ENCODE assay signal across 20 cellular contexts in the genomic region with DNA sequence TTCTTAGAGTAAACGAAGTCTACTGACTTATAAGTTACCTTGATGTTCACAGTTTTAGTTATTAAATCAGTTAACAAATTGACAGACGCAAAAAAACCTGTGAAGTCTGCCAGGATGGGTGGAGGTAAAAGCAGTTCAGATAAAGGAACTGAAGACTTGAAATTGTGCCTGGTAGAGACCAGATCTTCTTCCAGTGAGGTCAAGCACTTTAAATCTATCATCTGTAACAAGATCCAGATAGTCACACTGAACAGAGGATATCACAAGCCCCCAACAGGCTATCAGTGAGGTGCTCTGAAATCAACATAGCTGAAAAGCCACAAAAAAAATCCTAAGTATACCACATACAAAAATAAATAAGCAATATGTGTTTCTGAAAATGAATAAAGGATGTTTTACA. TPM values are rescaled to one million over a fixed set of nuclear protein-coding genes. Genes with fewer than 3 reads are reported as not detected.
DNase-seq lines count a peak whose midpoint lies in the region; ATAC-seq and TF ChIP-seq lines count a peak whose summit lies in the region.
"Had no signal": no experiment of that assay in that cellular context is flagged by ENCODE, and none has a peak within 500 bp of the region (broad histone marks: within the 10 kb centered on the region; RNA-seq: fewer than 3 reads in every experiment).

No MANE protein-coding gene starts in this region.

- H3K27ac ChIP-seq in HCT116 (ENCODE audit: low read depth, low read length): peak overlapping the region; percentile 64
- no peak overlapping the region for H3K27ac ChIP-seq in PC-9
- peak overlapping the region; percentile 71 for H3K27ac ChIP-seq in mesodermal cell (ENCODE audit: low read depth, low read length, severe bottlenecking)
- peak overlapping the region; percentile 57 for H3K27ac ChIP-seq in smooth muscle cell (ENCODE audit: low read depth)
- no peak overlapping the region for H3K27ac ChIP-seq in SK-N-SH (ENCODE audit: low read depth in 2 of 2, low read length in 1 of 2)

- H3F3A ChIP-seq in PC-9 (ENCODE audit: insufficient read depth, low read depth) (no peaks in the 10 kb centered on the region), smooth muscle cell (ENCODE audit: low read depth) (peaks cover 6% of the 10 kb centered on the region), SK-N-SH (replicated peaks; ENCODE audit: insufficient read depth) (no peaks in the 10 kb centered on the region)

- H3K4me3 ChIP-seq in HCT116 (replicated peaks in 1 of 2; ENCODE audit: low read depth in 1 of 2, low read length in 2 of 2) (peak overlapping the region in 1 of 2 experiments; percentile 39; a peak in 2 of 4 replicates), PC-9 (no peak overlapping the region), mesodermal cell (ENCODE audit: extremely low read depth, insufficient read depth, low read length, poor library complexity, severe bottlenecking) (no peak overlapping the region), smooth muscle cell (no peak overlapping the region), SK-N-SH (ENCODE audit: low read depth in 2 of 2, low read length in 1 of 2) (no peak overlapping the region)
- H3K4me3 ChIP-seq: K562 had no signal

- H3K27me3 ChIP-seq in HCT116 (ENCODE audit: insufficient read depth, low read length) (no peaks in the 10 kb centered on the region), PC-9 (ENCODE audit: insufficient read depth, low read depth) (no peaks in the 10 kb centered on the region), smooth muscle cell (ENCODE audit: low read depth) (no peaks in the 10 kb centered on the region), SK-N-SH (ENCODE audit: insufficient read depth) (peaks cover 8% of the 10 kb centered on the region; the same call in 1 of the 2 replicates)

- H2AFZ ChIP-seq in HCT116 (ENCODE audit: low read depth, low read length, poor library complexity, severe bottlenecking) (peak overlapping the region; percentile 90), PC-9 (no peak overlapping the region), smooth muscle cell (ENCODE audit: low read depth) (no peak overlapping the region), SK-N-SH (ENCODE audit: low read depth) (no peak overlapping the region)

- POLR2A ChIA-PET in HCT116 (lab: Charles Lee): no interaction called here
- POLR2A ChIA-PET in PC-9 (lab: Charles Lee; ENCODE audit: unreplicated experiment): no interaction called here
- POLR2A ChIA-PET in SK-N-SH (lab: Yijun Ruan, JAX): no interaction called here

- H3K9me2 ChIP-seq in HCT116 (ENCODE audit: insufficient read depth) (no peaks in the 10 kb centered on the region), PC-9 (ENCODE audit: insufficient read depth) (no peaks in the 10 kb centered on the region), SK-N-SH (no peaks in the 10 kb centered on the region)

- RAD21 ChIA-PET in HCT116 (lab: Charles Lee; ENCODE audit: low non-redundant PET in 1 of 2, low total read pairs in 2 of 2, uncharacterized antibody in 2 of 2, unreplicated experiment in 2 of 2): no interaction called here

- DNase-seq in HCT116 (ENCODE audit: low read depth, low spot score): no peak
- no peak for DNase-seq in PC-9
- DNase-seq in smooth muscle cell (lab: John Stamatoyannopoulos, UW; ENCODE audit: unreplicated experiment): no peak
- DNase-seq in NCI-H146 (lab: John Stamatoyannopoulos, UW): no peak
- DNase-seq in SK-N-SH: no peak
- DNase-seq: CD8-positive, alpha-beta T cell; EL; H7; NCI-H1092; NCI-H1694; NCI-H2171; NCI-H82; SHP77 had no signal

- no peak for TF ChIP-seq RAD21 in HCT116 (IDR thresholded peaks at IDR 0.05; ENCODE audit: low read depth)
- TF ChIP-seq RAD21 in SK-N-SH (IDR thresholded peaks at IDR 0.05; ENCODE audit: low read length): no peak

- BruUV-seq in HCT116 (replicated peaks; lab: Mats Ljungman, UMichigan): no TSS peak
- BruUV-seq in PC-9 (replicated peaks; lab: Mats Ljungman, UMichigan): no TSS peak

- H3K4me2 ChIP-seq in HCT116 (ENCODE audit: low read length) (peak overlapping the region; percentile 63), PC-9 (peak overlapping the region; percentile 28; the same call in 1 of the 2 replicates), smooth muscle cell (peak overlapping the region; percentile 70), SK-N-SH (no peak overlapping the region)

- TF ChIP-seq CTCF in HCT116 (IDR thresholded peaks at IDR 0.05 in 2 of 3, conservative IDR thresholded peaks at IDR 0.05 in 1 of 3; ENCODE audit: borderline replicate concordance in 1 of 3, insufficient read depth in 1 of 3, low read depth in 2 of 3, low read length in 2 of 3) (no peak), PC-9 (conservative IDR thresholded peaks at IDR 0.05) (no peak), smooth muscle cell (IDR thresholded peaks at IDR 0.05; ENCODE audit: borderline replicate concordance, insufficient read depth, poor library complexity, severe bottlenecking) (no peak), SK-N-SH (IDR thresholded peaks at IDR 0.05) (no peak)

- ATAC-seq in HCT116 (peak; percentile 42), GM18511 (IDR thresholded peaks at IDR 0.05; ENCODE audit: unreplicated experiment) (no peak)
- ATAC-seq: CD8-positive, alpha-beta T cell; K562 had no signal

- no peak for TF ChIP-seq EP300 in SK-N-SH (IDR thresholded peaks at IDR 0.05; ENCODE audit: borderline replicate concordance in 1 of 2, low read depth in 1 of 2, low read length in 1 of 2)

- no peak for TF ChIP-seq POLR2A in HCT116 (IDR thresholded peaks at IDR 0.05; ENCODE audit: borderline replicate concordance, extremely low read depth, insufficient read depth, insufficient read length)

- H3K79me2 ChIP-seq in HCT116 (ENCODE audit: insufficient read depth, low read length) (no peaks in the 10 kb centered on the region), PC-9 (ENCODE audit: low read depth) (no peaks in the 10 kb centered on the region), smooth muscle cell (ENCODE audit: low read depth) (no peaks in the 10 kb centered on the region), SK-N-SH (ENCODE audit: insufficient read depth) (no peaks in the 10 kb centered on the region)

- WGBS in mesodermal cell (ENCODE audit: insufficient coverage in 2 of 2), 2 experiments: no CpG with 5 or more reads among the region's 2 CpGs
- 53% methylated on average over 2 of the region's 2 CpGs for WGBS in smooth muscle cell (ENCODE audit: low lambda C conversion rate)
- 3% methylated on average over 2 of the region's 2 CpGs for WGBS in SK-N-SH (ENCODE audit: low lambda C conversion rate)

- peak overlapping the region; percentile 36 for H3K9ac ChIP-seq in HCT116 (ENCODE audit: low read length)
- H3K9ac ChIP-seq in smooth muscle cell (ENCODE audit: low read depth): peak overlapping the region; percentile 43
- H3K9ac ChIP-seq in SK-N-SH: no peak overlapping the region

- H3K4me1 ChIP-seq in HCT116 (ENCODE audit: control insufficient read depth in 1 of 2, insufficient read depth in 2 of 2, low read length in 2 of 2) (peaks cover 49 to 54% of the 10 kb centered on the region in 2 experiments), PC-9 (replicated peaks; ENCODE audit: insufficient read depth) (peaks cover 18% of the 10 kb centered on the region), mesodermal cell (ENCODE audit: control insufficient read depth, insufficient read depth, low read length, poor library complexity, severe bottlenecking) (peaks cover 3% of the 10 kb centered on the region), smooth muscle cell (ENCODE audit: low read depth) (peaks cover 10% of the 10 kb centered on the region), SK-N-SH (ENCODE audit: control insufficient read depth in 1 of 2, insufficient read depth in 2 of 2, low read depth in 1 of 2, low read length in 1 of 2) (no peaks in the 10 kb centered on the region)

- H3K36me3 ChIP-seq in HCT116 (ENCODE audit: control insufficient read depth in 1 of 2, insufficient read depth in 2 of 2, low read length in 2 of 2): no peaks in the 10 kb centered on the region
- no peaks in the 10 kb centered on the region for H3K36me3 ChIP-seq in PC-9 (ENCODE audit: low read depth)
- H3K36me3 ChIP-seq in mesodermal cell (ENCODE audit: control insufficient read depth, insufficient read depth, low read length): no peaks in the 10 kb centered on the region
- no peaks in the 10 kb centered on the region for H3K36me3 ChIP-seq in smooth muscle cell (ENCODE audit: low read depth)
- H3K36me3 ChIP-seq in SK-N-SH (replicated peaks in 1 of 2; ENCODE audit: control insufficient read depth in 1 of 2, insufficient read depth in 2 of 2, low read length in 1 of 2): no peaks in the 10 kb centered on the region

- CTCF ChIA-PET in HCT116 (lab: Charles Lee): interaction anchor here (1.2 kb wide), 1 partner anchor 24 kb away, joined by 3 read pairs; no protein-coding TSS in a partner anchor
- CTCF ChIA-PET in PC-9 (lab: Charles Lee): no interaction called here
- CTCF ChIA-PET in SK-N-SH (lab: Yijun Ruan, JAX): interaction anchor here (1.0 kb wide), 1 partner anchor 14 kb away, joined by 3 read pairs; no protein-coding TSS in a partner anchor

- intact Hi-C loops in HCT116 (cut with micrococcal nuclease) (no loop called here), PC-9 (cut with micrococcal nuclease; ENCODE audit: unreplicated experiment) (no loop called here)

- no peaks in the 10 kb centered on the region for H3K9me3 ChIP-seq in HCT116 (ENCODE audit: control insufficient read depth in 1 of 2, insufficient read depth in 1 of 2, low read depth in 1 of 2, low read length in 2 of 2)
- H3K9me3 ChIP-seq in PC-9 (ENCODE audit: insufficient read depth, low read depth): no peaks in the 10 kb centered on the region
- H3K9me3 ChIP-seq in mesodermal cell (ENCODE audit: control insufficient read depth, low read length): no peaks in the 10 kb centered on the region
- H3K9me3 ChIP-seq in smooth muscle cell (replicated peaks; ENCODE audit: low read depth): no peaks in the 10 kb centered on the region
- H3K9me3 ChIP-seq in SK-N-SH: no peaks in the 10 kb centered on the region

- H4K20me1 ChIP-seq in HCT116 (ENCODE audit: insufficient read depth) (no peaks in the 10 kb centered on the region), PC-9 (ENCODE audit: insufficient read depth) (no peaks in the 10 kb centered on the region), smooth muscle cell (ENCODE audit: low read depth) (no peaks in the 10 kb centered on the region), SK-N-SH (ENCODE audit: insufficient read depth) (no peaks in the 10 kb centered on the region)

RNA-seq across cellular contexts. Expression of a gene that starts 23.6 kb away (rescaled TPM):
- 0.07 TPM for total RNA-seq in HCT116 (2021; ENCODE audit: unreplicated experiment)
- polyA plus RNA-seq in HCT116 (2012): 0.01 TPM in 1 of 2 replicates, not detected in the other
- not detected in 2 replicates for total RNA-seq in PC-9 (2021)
- polyA plus RNA-seq in mesodermal cell (2013, experiment 1 of 2): not detected
- polyA plus RNA-seq in mesodermal cell (2013, experiment 2 of 2): 0.05 TPM
- total RNA-seq in smooth muscle cell: 0.27 and 0.94 TPM in 2 replicates
- polyA plus RNA-seq in smooth muscle cell: not detected in 2 replicates
- polyA plus RNA-seq in SK-N-SH (2012; rRNA removed): not detected in 2 replicates
- not detected in 2 replicates for polyA plus RNA-seq in SK-N-SH (2012; cell fraction: cytosol; rRNA removed)
- not detected in 2 replicates for polyA plus RNA-seq in SK-N-SH (2012; cell fraction: nucleus; rRNA removed)
- total RNA-seq: CD8-positive, alpha-beta T cell; H7; HT1080; K562; M059J; NCI-H460 had no signal
- polyA plus RNA-seq: BJ, K562 had no signal

RNA-seq across cellular contexts. Expression of a gene that starts 47.4 kb away (rescaled TPM):
- total RNA-seq in HCT116 (2021; ENCODE audit: unreplicated experiment) (0.05 TPM), PC-9 (2021) (0.10 and 0.13 TPM in 2 replicates), smooth muscle cell (42.9 and 44.8 TPM in 2 replicates)
- polyA plus RNA-seq in HCT116 (2012): not detected in 2 replicates
- 0.04 TPM for polyA plus RNA-seq in mesodermal cell (2013, experiment 1 of 2)
- not detected for polyA plus RNA-seq in mesodermal cell (2013, experiment 2 of 2)
- polyA plus RNA-seq in smooth muscle cell (4.9 and 10.6 TPM in 2 replicates), SK-N-SH (2012; rRNA removed) (0.02 TPM in 1 of 2 replicates, not detected in the other)
- 0.01 TPM in 2 replicates for polyA plus RNA-seq in SK-N-SH (2012; cell fraction: cytosol; rRNA removed)
- polyA plus RNA-seq in SK-N-SH (2012; cell fraction: nucleus; rRNA removed): 0.01 TPM in 2 replicates
- total RNA-seq: CD8-positive, alpha-beta T cell; H7; HT1080; M059J; NCI-H460 had no signal
- polyA plus RNA-seq: BJ had no signal

Comparison
In these comparisons a context has a peak if more than half of its experiments do, and no peak if none do; other contexts are left out.
1. H3K27ac ChIP-seq: peak in HCT116 (single experiment), mesodermal cell (single experiment) and smooth muscle cell (single experiment); none in PC-9 (single experiment) and SK-N-SH (0 of 2).
2. RNA of a gene that starts 47.4 kb away (total RNA-seq): 42.9 to 44.8 TPM in smooth muscle cell; 0.10 to 0.13 TPM in PC-9 and 0.05 TPM in HCT116 (single experiment); every median in the first group is over 10 times any median in the second.